ENCODE assay signal across 23 cellular contexts in genomic region chr4:85836588-85836987, GRCh38.
A peak's percentile ranks its signal among the peaks of the same experiment; 100 is the strongest.
DNase-seq lines count a peak whose midpoint lies in the region; ATAC-seq and TF ChIP-seq lines count a peak whose summit lies in the region.
"Had no signal": no experiment of that assay in that cellular context is flagged by ENCODE, and none has a peak within 500 bp of the region (broad histone marks: within the 10 kb centered on the region; RNA-seq: fewer than 3 reads in every experiment).

No MANE protein-coding gene starts in this region.

- no peaks in the 10 kb centered on the region for H3K27me3 ChIP-seq in adipocyte (replicated peaks; ENCODE audit: control insufficient read depth, insufficient read depth, low read length)
- H3K27me3 ChIP-seq in osteoblast (ENCODE audit: insufficient read depth, low read length) = no peaks in the 10 kb centered on the region
- H3K27me3 ChIP-seq: BE2C, SJSA1 had no signal

- DNase-seq in adipocyte (ENCODE audit: low read depth) = no peak
- peak; percentile 62 for DNase-seq in myocyte (ENCODE audit: low read depth)
- DNase-seq in osteoblast (ENCODE audit: insufficient read length, low spot score, missing footprints) = no peak
- DNase-seq in progenitor cell of endocrine pancreas (ENCODE audit: low spot score, unreplicated experiment) = no peak
- DNase-seq: BE2C, Calu3, DMS153, DND-41, H9, NCI-H1092, NCI-H1417 treated with DMSO at 0.1 percent for 48 hours, NCI-H1694 treated with DMSO at 0.1 percent for 48 hours, NCI-H2081, NCI-H526 treated with DMSO at 0.1 percent for 48 hours, Right ventricle myocardium superior, RPMI8226 had no signal

- H3K4me1 ChIP-seq in adipocyte (ENCODE audit: control insufficient read depth, insufficient read depth, low read length) = peaks cover 29% of the 10 kb centered on the region
- peaks cover 15% of the 10 kb centered on the region for H3K4me1 ChIP-seq in osteoblast (ENCODE audit: insufficient read depth, low read length)
- H3K4me1 ChIP-seq: BE2C, SJSA1 had no signal

- H3K36me3 Mint-ChIP-seq in progenitor cell of endocrine pancreas (ENCODE audit: insufficient read depth) = peaks cover 3% of the 10 kb centered on the region
- H3K36me3 Mint-ChIP-seq: CD14-positive monocyte had no signal

- H3K4me3 ChIP-seq in adipocyte (ENCODE audit: low read length) = no peak overlapping the region
- no peak overlapping the region for H3K4me3 ChIP-seq in osteoblast (ENCODE audit: insufficient read depth, low read length)
- H3K4me3 ChIP-seq: GM23338, SJSA1 had no signal

- H3K4me1 Mint-ChIP-seq in progenitor cell of endocrine pancreas (ENCODE audit: low read depth) = peaks cover 14% of the 10 kb centered on the region

- H3K36me3 ChIP-seq in adipocyte (ENCODE audit: control insufficient read depth, insufficient read depth, low read length, severe bottlenecking) (no peaks in the 10 kb centered on the region), osteoblast (ENCODE audit: insufficient read depth, low read length) (no peaks in the 10 kb centered on the region)
- H3K36me3 ChIP-seq: BE2C, SJSA1 had no signal

- H3K27me3 Mint-ChIP-seq in progenitor cell of endocrine pancreas = no peaks in the 10 kb centered on the region

- H3K4me2 ChIP-seq in osteoblast (ENCODE audit: insufficient read depth, low read length) = peak overlapping the region; percentile 79
- H3K4me2 ChIP-seq: GM23338 had no signal

- no peak overlapping the region for H3K4me3 Mint-ChIP-seq in progenitor cell of endocrine pancreas (ENCODE audit: low read depth)
- H3K4me3 Mint-ChIP-seq: CD14-positive monocyte, GM23338, H9 had no signal

- peak overlapping the region; percentile 58 for H3K9ac ChIP-seq in adipocyte (ENCODE audit: low read length)

- TF ChIP-seq CTCF in osteoblast (IDR thresholded peaks at IDR 0.05; ENCODE audit: extremely low read depth, low read depth, low read length) = no peak
- TF ChIP-seq CTCF in progenitor cell of endocrine pancreas (IDR thresholded peaks at IDR 0.05; ENCODE audit: unreplicated experiment) = no peak

- H2AFZ ChIP-seq in osteoblast (ENCODE audit: low read length) = no peak overlapping the region

- H3K9me3 ChIP-seq in adipocyte (ENCODE audit: control insufficient read depth, low read length) (no peaks in the 10 kb centered on the region), osteoblast (ENCODE audit: low read depth, low read length) (no peaks in the 10 kb centered on the region)
- H3K9me3 ChIP-seq: BE2C, SJSA1 had no signal

- ATAC-seq in HG03378 (IDR thresholded peaks at IDR 0.05; ENCODE audit: unreplicated experiment) = no peak
- ATAC-seq in GM18511 (IDR thresholded peaks at IDR 0.05; ENCODE audit: unreplicated experiment) = no peak
- ATAC-seq in GM19463 (IDR thresholded peaks at IDR 0.05; ENCODE audit: unreplicated experiment) = no peak
- ATAC-seq: GM23338 had no signal

- H3K79me2 ChIP-seq in osteoblast (ENCODE audit: insufficient read depth, low read length) = peaks cover 72% of the 10 kb centered on the region

- H3K27ac ChIP-seq in osteoblast (ENCODE audit: low read depth, low read length) = peak overlapping the region; percentile 50
- H3K27ac ChIP-seq: HL-60, SJSA1 had no signal

- H4K20me1 ChIP-seq in osteoblast (ENCODE audit: insufficient read depth, low read length) = peaks cover 4% of the 10 kb centered on the region

- no peak overlapping the region for H3K27ac Mint-ChIP-seq in progenitor cell of endocrine pancreas
- H3K27ac Mint-ChIP-seq: GM23338, H9 had no signal

- peaks cover 3% of the 10 kb centered on the region for H3K9me3 Mint-ChIP-seq in progenitor cell of endocrine pancreas (ENCODE audit: low read depth)
- H3K9me3 Mint-ChIP-seq: CD14-positive monocyte, GM23338, H9 had no signal
